Comparison of ENCODE assay signal across 17 cellular contexts in the genomic region with DNA sequence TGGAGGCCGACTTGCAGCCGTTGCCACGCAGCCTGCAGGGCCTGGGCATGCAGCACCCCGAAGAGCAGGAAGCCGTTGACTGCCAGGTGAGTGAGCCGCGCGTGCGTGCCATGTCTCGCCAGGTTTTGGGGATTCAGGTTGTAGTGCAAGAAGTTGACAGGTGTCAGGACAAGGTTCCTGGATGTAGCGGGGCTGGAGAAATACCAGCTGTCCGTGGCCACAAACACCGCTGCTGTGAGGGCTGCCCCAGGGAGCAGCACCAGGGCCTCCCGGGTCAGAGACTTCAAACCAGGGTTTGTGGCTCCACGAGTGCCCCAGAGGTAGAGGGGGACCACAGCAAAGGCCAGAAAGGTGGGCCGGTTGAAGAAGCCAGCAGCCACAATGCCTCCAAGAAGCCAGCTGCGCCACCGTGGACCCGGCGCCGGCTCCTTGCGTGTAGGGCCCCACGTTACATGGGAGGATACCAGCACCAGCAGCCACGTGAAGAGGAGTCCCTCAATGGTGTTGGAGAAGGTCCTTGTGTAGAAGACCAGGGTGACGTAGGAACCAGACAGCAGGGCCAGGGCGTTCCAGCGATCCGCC. TPM values are rescaled to one million over a fixed set of nuclear protein-coding genes. Genes with fewer than 3 reads are reported as not detected.
DNase-seq lines count a peak whose midpoint lies in the region; ATAC-seq, FAIRE-seq and TF ChIP-seq lines count a peak whose summit lies in the region.
"Had no signal": no experiment of that assay in that cellular context is flagged by ENCODE, and none has a peak within 500 bp of the region (broad histone marks: within the 10 kb centered on the region; RNA-seq: fewer than 3 reads in every experiment).

No MANE protein-coding gene starts in this region.

- peaks cover 4% of the 10 kb centered on the region for H3K27me3 ChIP-seq in NT2/D1 (ENCODE audit: insufficient read depth, insufficient read length)
- no peaks in the 10 kb centered on the region for H3K27me3 ChIP-seq in H1 (replicated peaks in 1 of 4; ENCODE audit: control insufficient read depth in 3 of 4, extremely low read depth in 1 of 4, insufficient read depth in 3 of 4, low read length in 3 of 4)
- H3K27me3 ChIP-seq: BLaER1 treated with 17β-estradiol and CSF1 and Interleukin-3, amounts not matched to agents 10 nM and 100 nM had no signal

- FAIRE-seq in H1 (lab: Jason Lieb, UNC): no peak
- FAIRE-seq: GM12878, GM18507 had no signal

- H3K9me3 ChIP-seq in NT2/D1 (ENCODE audit: insufficient read depth, low read length): no peaks in the 10 kb centered on the region
- no peaks in the 10 kb centered on the region for H3K9me3 ChIP-seq in H1 (ENCODE audit: insufficient read depth in 2 of 2, low read depth in 1 of 2, low read length in 1 of 2)
- H3K9me3 ChIP-seq: BLaER1 treated with 17β-estradiol and CSF1 and Interleukin-3, amounts not matched to agents 10 nM and 100 nM had no signal

- H2BK15ac ChIP-seq in H1 (ENCODE audit: low read length): 0 out of 2 replicates have a peak overlapping the region, but pooled peaks have one; percentile 72

- H3K14ac ChIP-seq in H1 (ENCODE audit: insufficient read length): no peak overlapping the region

- TF ChIP-seq CTCF in H1 (IDR thresholded peaks at IDR 0.05; ENCODE audit: control extremely low read depth in 1 of 3, insufficient read depth in 1 of 3, low read depth in 1 of 3, low read length in 3 of 3): no peak

- no peak for DNase-seq in Right ventricle myocardium inferior (ENCODE audit: missing footprints)
- DNase-seq in left ventricle myocardium superior: no peak
- no peak for DNase-seq in NT2/D1 (ENCODE audit: low read depth, low spot score)
- no peak for DNase-seq in H1 (ENCODE audit: low read depth in 1 of 2, low spot score in 2 of 2)
- no peak for DNase-seq in sciatic nerve (ENCODE audit: low spot score)
- no peak for DNase-seq in cortex of kidney (lab: John Stamatoyannopoulos, UW)
- DNase-seq: ACHN; CD4-positive, CD25-positive, alpha-beta regulatory T cell; DMS79 had no signal

- peaks cover 4% of the 10 kb centered on the region for H3K23me2 ChIP-seq in H1 (ENCODE audit: low read depth, low read length)

- H3K4me3 ChIP-seq in NT2/D1 (ENCODE audit: insufficient read length, low read depth) (no peak overlapping the region), H1 (ENCODE audit: extremely low read depth in 1 of 4, insufficient read depth in 2 of 4, low read depth in 3 of 4, low read length in 4 of 4) (no peak overlapping the region)
- H3K4me3 ChIP-seq: BLaER1 treated with 17β-estradiol and CSF1 and Interleukin-3, amounts not matched to agents 10 nM and 100 nM; GM12878; GM23338 had no signal

- CTCF ChIA-PET in H1 (lab: Charles Lee; ENCODE audit: partially characterized antibody): interaction anchor here (1.0 to 1.8 kb wide), 5 partner anchors 13 to 358 kb away, joined by 3 to 4 read pairs (median 3); no protein-coding TSS in a partner anchor

- H3K23ac ChIP-seq in H1 (ENCODE audit: insufficient read length): no peak overlapping the region

- H3K36me3 ChIP-seq in NT2/D1 (ENCODE audit: insufficient read depth, insufficient read length, low read length): peaks cover 12% of the 10 kb centered on the region
- H3K36me3 ChIP-seq in H1 (ENCODE audit: control insufficient read depth in 2 of 4, insufficient read depth in 4 of 4, low read length in 3 of 4): no peaks in the 10 kb centered on the region

- H2BK12ac ChIP-seq in H1 (ENCODE audit: low read depth, low read length): peak overlapping the region; percentile 50; the same call in 1 of the 2 replicates

- TF ChIP-seq EP300 in H1 (IDR thresholded peaks at IDR 0.05; ENCODE audit: borderline replicate concordance in 1 of 2, low read depth in 2 of 2, low read length in 2 of 2): no peak

- H2AFZ ChIP-seq in H1 (ENCODE audit: low read length): peak overlapping the region; percentile 78
- H2AFZ ChIP-seq: GM23338 had no signal

- H3K27ac ChIP-seq in H1 (ENCODE audit: low read depth, low read length): no peak overlapping the region
- H3K27ac ChIP-seq: BLaER1 treated with 17β-estradiol and CSF1 and Interleukin-3, amounts not matched to agents 10 nM and 100 nM; HL-60 had no signal

- H3K79me2 ChIP-seq in H1 (ENCODE audit: control insufficient read depth in 1 of 2, insufficient read depth in 2 of 2, low read length in 2 of 2): peaks cover 8 to 10% of the 10 kb centered on the region in 2 experiments

- no peak for TF ChIP-seq RAD21 in H1 (IDR thresholded peaks at IDR 0.05 in 1 of 2, conservative IDR thresholded peaks at IDR 0.05 in 1 of 2; ENCODE audit: low read depth in 2 of 2, low read length in 2 of 2)

- ATAC-seq in Right ventricle myocardium inferior (peak; percentile 7), left ventricle myocardium superior (no peak), sciatic nerve (peak; percentile 17), GM21825 (IDR thresholded peaks at IDR 0.05; ENCODE audit: unreplicated experiment) (no peak), HG02642 (IDR thresholded peaks at IDR 0.05; ENCODE audit: poor library complexity, unreplicated experiment) (no peak)

- no peak overlapping the region for H3K56ac ChIP-seq in H1 (replicated peaks; ENCODE audit: insufficient read length, low read depth, low read length)

- peak overlapping the region; percentile 73; the same call in 1 of the 2 replicates for H4K8ac ChIP-seq in H1 (ENCODE audit: extremely low read depth, insufficient read depth, low read length)

- peak overlapping the region; percentile 36 for H3K9ac ChIP-seq in NT2/D1 (ENCODE audit: insufficient read length, low read depth)
- no peak overlapping the region for H3K9ac ChIP-seq in H1 (replicated peaks in 1 of 4; ENCODE audit: extremely low read depth in 1 of 4, low read depth in 3 of 4, low read length in 3 of 4)

- POLR2A ChIA-PET in H1 (lab: Charles Lee; ENCODE audit: partially characterized antibody): interaction anchor here (1.3 kb wide), 1 partner anchor 11 kb away, joined by 3 read pairs; no protein-coding TSS in a partner anchor

- 92% methylated on average over 25 of the region's 28 CpGs; no CpG with 5 or more reads in 1 of the 2 experiments for WGBS in H1 (ENCODE audit: extremely low coverage in 1 of 2, insufficient coverage in 1 of 2, insufficient read length in 1 of 2, insufficient replicate concordance in 2 of 2, low coverage in 1 of 2, low lambda C conversion rate in 2 of 2, missing lambda C conversion rate in 1 of 2), 2 experiments

- H3K4me1 ChIP-seq in NT2/D1 (ENCODE audit: insufficient read depth, insufficient read length) (peaks cover 12% of the 10 kb centered on the region), H1 (replicated peaks in 1 of 4; ENCODE audit: control insufficient read depth in 3 of 4, insufficient read depth in 4 of 4, low read length in 3 of 4) (peaks cover 3 to 4% (median 4%) of the 10 kb centered on the region in 4 experiments)

- H4K20me1 ChIP-seq in H1 (replicated peaks in 1 of 2; ENCODE audit: control insufficient read depth in 1 of 2, insufficient read depth in 2 of 2, low read length in 2 of 2): peaks cover 0 to 7% of the 10 kb centered on the region in 2 experiments

- no peak for TF ChIP-seq POLR2A in H1 (IDR thresholded peaks at IDR 0.05; ENCODE audit: control extremely low read depth in 1 of 2, low read depth in 2 of 2, low read length in 2 of 2)

- intact Hi-C loops in Right ventricle myocardium inferior (cut with DNase I) (loop anchor here (10.0 kb wide), 1 partner anchor 213 kb away; a partner anchor contains a TSS), left ventricle myocardium superior (cut with micrococcal nuclease) (loop anchor here (10.0 kb wide), 1 partner anchor 83 kb away; a partner anchor contains a TSS), sciatic nerve (cut with DNase I) (no loop called here)

- H2BK5ac ChIP-seq in H1 (ENCODE audit: low read depth, low read length): no peak overlapping the region

- no peak overlapping the region for H2BK120ac ChIP-seq in H1 (replicated peaks; ENCODE audit: low read depth, low read length)

- peaks cover 6% of the 10 kb centered on the region; the same call in 1 of the 2 replicates for H3K79me1 ChIP-seq in H1 (ENCODE audit: low read depth, low read length)

- H2BK20ac ChIP-seq in H1 (ENCODE audit: low read length): no peak overlapping the region

- H4K91ac ChIP-seq in H1 (replicated peaks; ENCODE audit: insufficient read length, low read length): peak overlapping the region; percentile 40

- H3K18ac ChIP-seq in H1 (ENCODE audit: extremely low read depth, low read length): no peak overlapping the region

- no peak overlapping the region for H4K5ac ChIP-seq in H1 (ENCODE audit: insufficient read length, low read depth, low read length)

- H3K4me2 ChIP-seq in H1 (ENCODE audit: insufficient read depth in 1 of 2, low read depth in 2 of 2, low read length in 2 of 2): no peak overlapping the region; a peak in 1 of 4 replicates
- H3K4me2 ChIP-seq: GM23338 had no signal

- H3K4ac ChIP-seq in H1 (replicated peaks; ENCODE audit: insufficient read length, low read depth, low read length): no peak overlapping the region

- no peak overlapping the region for H2AK5ac ChIP-seq in H1 (ENCODE audit: low read depth, low read length)

TF ChIP-seq in H1, 55 proteins besides CTCF, POLR2A, EP300 and RAD21 (continues in another document):
- TF ChIP-seq GABPA (IDR thresholded peaks at IDR 0.05; ENCODE audit: borderline replicate concordance, insufficient read depth, low read length) (no peak), KDM1A (IDR thresholded peaks at IDR 0.05; ENCODE audit: borderline replicate concordance, low read length) (no peak)

RNA-seq across cellular contexts. Expression of a gene that starts 5.6 kb away (rescaled TPM):
- total RNA-seq in Right ventricle myocardium inferior: 29.8 TPM
- total RNA-seq in left ventricle myocardium superior: 31.0 TPM
- total RNA-seq in H1 (2021; fragmentation: NEBNext Ultra II Directional; extraction: Animal tissue kit (Norgen Biotek cat#: 25700)): 96.7 and 100 TPM in 2 replicates
- polyA plus RNA-seq in H1 (2011; rRNA removed): 34.1 and 35.4 TPM in 2 replicates
- polyA plus RNA-seq in H1 (2011; cell fraction: cytosol; rRNA removed): 78.7 TPM
- polyA plus RNA-seq in H1 (2011; cell fraction: nucleus; rRNA removed): 17.6 TPM
- polyA plus RNA-seq in H1 (2012, experiment 1 of 2): 73.1 to 107 TPM (median 85.0 TPM) in 4 replicates
- polyA plus RNA-seq in H1 (2012, experiment 2 of 2): 12.1 TPM
- 60.4 TPM for polyA plus RNA-seq in H1 (2013, experiment 1 of 2)
- polyA plus RNA-seq in H1 (2013, experiment 2 of 2): 59.2 TPM
- polyA minus RNA-seq in H1 (2011; rRNA and poly(A)+ RNA removed): 29.7 and 40.0 TPM in 2 replicates
- polyA minus RNA-seq in H1 (2011; cell fraction: cytosol; rRNA and poly(A)+ RNA removed): 23.6 TPM
- 23.0 TPM for polyA minus RNA-seq in H1 (2011; cell fraction: nucleus; rRNA and poly(A)+ RNA removed)
- 39.9 TPM for total RNA-seq in sciatic nerve

RNA-seq across cellular contexts. Expression of a gene that starts 20.7 kb away (rescaled TPM):
- total RNA-seq in Right ventricle myocardium inferior: 2.8 TPM
- 2.8 TPM for total RNA-seq in left ventricle myocardium superior
- total RNA-seq in H1 (2021; fragmentation: NEBNext Ultra II Directional; extraction: Animal tissue kit (Norgen Biotek cat#: 25700)): not detected in 2 replicates
- 0.32 and 0.57 TPM in 2 replicates for polyA plus RNA-seq in H1 (2011; rRNA removed)
- polyA plus RNA-seq in H1 (2011; cell fraction: cytosol; rRNA removed): 0.30 TPM
- polyA plus RNA-seq in H1 (2011; cell fraction: nucleus; rRNA removed): 0.83 TPM
- polyA plus RNA-seq in H1 (2012, experiment 1 of 2): 0.51 to 0.74 TPM (median 0.63 TPM) in 4 replicates
- polyA plus RNA-seq in H1 (2012, experiment 2 of 2): 0.26 TPM
- polyA plus RNA-seq in H1 (2013, experiment 1 of 2): 0.22 TPM
- 0.15 TPM for polyA plus RNA-seq in H1 (2013, experiment 2 of 2)
- 0.10 and 1.1 TPM in 2 replicates for polyA minus RNA-seq in H1 (2011; rRNA and poly(A)+ RNA removed)
- 0.37 TPM for polyA minus RNA-seq in H1 (2011; cell fraction: cytosol; rRNA and poly(A)+ RNA removed)
- not detected for polyA minus RNA-seq in H1 (2011; cell fraction: nucleus; rRNA and poly(A)+ RNA removed)
- 5.4 TPM for total RNA-seq in sciatic nerve
- total RNA-seq: G401, GM23338 had no signal

Comparison
In these comparisons a context has a peak if more than half of its experiments do, and no peak if none do; other contexts are left out.
1. ATAC-seq: peak in Right ventricle myocardium inferior (single experiment) and sciatic nerve (single experiment); none in left ventricle myocardium superior (single experiment), GM21825 (single experiment) and HG02642 (single experiment).